Comparison of ENCODE assay signal across 21 cellular contexts in genomic region chr7:29556405-29557195, GRCh38. TPM values are rescaled to one million over a fixed set of nuclear protein-coding genes. Genes with fewer than 3 reads are reported as not detected.
A peak's percentile ranks its signal among the peaks of the same experiment; 100 is the strongest.
DNase-seq lines count a peak whose midpoint lies in the region; ATAC-seq and TF ChIP-seq lines count a peak whose summit lies in the region.
"Had no signal": no experiment of that assay in that cellular context is flagged by ENCODE, and none has a peak within 500 bp of the region (broad histone marks: within the 10 kb centered on the region; RNA-seq: fewer than 3 reads in every experiment).

No MANE protein-coding gene starts in this region.

- no peaks in the 10 kb centered on the region for H3K27me3 ChIP-seq in SK-N-SH (ENCODE audit: insufficient read depth)
- H3K27me3 ChIP-seq in Loucy (ENCODE audit: insufficient read depth, low read length, poor library complexity, severe bottlenecking), result no peaks in the 10 kb centered on the region
- H3K27me3 ChIP-seq in brain microvascular endothelial cell (replicated peaks), result no peaks in the 10 kb centered on the region
- H3K27me3 ChIP-seq: tibial nerve had no signal

- H3K9me3 ChIP-seq in SK-N-SH (no peaks in the 10 kb centered on the region), Loucy (ENCODE audit: insufficient read depth, low read depth, low read length) (no peaks in the 10 kb centered on the region)
- H3K9me3 ChIP-seq: gastrocnemius medialis, tibial nerve had no signal

- POLR2A ChIA-PET in SK-N-SH (lab: Yijun Ruan, JAX), result no interaction called here

- H3K9me2 ChIP-seq in SK-N-SH (no peaks in the 10 kb centered on the region), Loucy (replicated peaks; ENCODE audit: low read depth, low read length) (no peaks in the 10 kb centered on the region)

- H3K4me2 ChIP-seq in SK-N-SH (no peak overlapping the region), Loucy (ENCODE audit: low read depth, low read length, poor library complexity, severe bottlenecking) (no peak overlapping the region)

- no peak for TF ChIP-seq RAD21 in SK-N-SH (IDR thresholded peaks at IDR 0.05; ENCODE audit: low read length)

- TF ChIP-seq EP300 in SK-N-SH (IDR thresholded peaks at IDR 0.05; ENCODE audit: borderline replicate concordance in 1 of 2, low read depth in 1 of 2, low read length in 1 of 2), result no peak

- H4K20me1 ChIP-seq in SK-N-SH (ENCODE audit: insufficient read depth) (no peaks in the 10 kb centered on the region), Loucy (ENCODE audit: insufficient read depth, low read length, poor library complexity, severe bottlenecking) (no peaks in the 10 kb centered on the region)

- H3K36me3 ChIP-seq in SK-N-SH (replicated peaks in 1 of 2; ENCODE audit: control insufficient read depth in 1 of 2, insufficient read depth in 2 of 2, low read length in 1 of 2), result no peaks in the 10 kb centered on the region
- no peaks in the 10 kb centered on the region for H3K36me3 ChIP-seq in Loucy (ENCODE audit: insufficient read depth, low read length)
- H3K36me3 ChIP-seq in brain microvascular endothelial cell (replicated peaks), result no peaks in the 10 kb centered on the region
- H3K36me3 ChIP-seq: gastrocnemius medialis, tibial nerve had no signal

- H2AFZ ChIP-seq in SK-N-SH (ENCODE audit: low read depth), result no peak overlapping the region
- H2AFZ ChIP-seq in Loucy (ENCODE audit: low read length), result no peak overlapping the region

- ATAC-seq in SK-N-SH treated with all-trans-retinoic acid at 6 μM for 48 hours (no peak), GM19395 (IDR thresholded peaks at IDR 0.05; ENCODE audit: unreplicated experiment) (no peak), GM18498 (IDR thresholded peaks at IDR 0.05; ENCODE audit: unreplicated experiment) (no peak)
- ATAC-seq: gastrocnemius medialis; left cardiac atrium; naive thymus-derived CD8-positive, alpha-beta T cell; stimulated activated naive CD8-positive, alpha-beta T cell treated with anti-CD3 and anti-CD28 coated beads, Interleukin-15, Interleukin-2, amounts not matched to agents 100 U/mL and 50 U/mL, for 24 hours had no signal

- DNase-seq in SK-N-SH, result no peak
- DNase-seq in brain microvascular endothelial cell, result no peak
- no peak for DNase-seq in iPS-NIHi7 (ENCODE audit: extremely low spot score)
- no peak for DNase-seq in NCI-H510A treated with DMSO at 0.1 percent for 48 hours (lab: John Stamatoyannopoulos, UW)
- DNase-seq: C1 segment of cervical spinal cord; gastrocnemius medialis; left cardiac atrium; mesenchymal stem cell; naive thymus-derived CD8-positive, alpha-beta T cell; NCI-H1436 treated with DMSO at 0.1 percent for 48 hours; NCI-H748 treated with DMSO at 0.1 percent for 48 hours; posterior cingulate gyrus; stimulated activated CD4-positive, alpha-beta T cell treated with anti-CD3 and anti-CD28 coated beads, Interleukin-1b, Interleukin-23, amount 100 ng/mL, for 48 hours; stimulated activated naive CD8-positive, alpha-beta T cell treated with anti-CD3 and anti-CD28 coated beads, Interleukin-15, Interleukin-2, amounts not matched to agents 100 U/mL and 50 U/mL, for 24 hours; T-helper 9 cell had no signal

- CTCF ChIA-PET in SK-N-SH (lab: Yijun Ruan, JAX), result interaction anchor here (1.5 kb wide), 1 partner anchor 367 kb away, joined by 3 read pairs; no protein-coding TSS in a partner anchor

- in situ Hi-C loops in brain microvascular endothelial cell (cut with HindIII; ENCODE audit: low pct_ligation_motif_present, low sequenced_read_pairs), result no loop called here

- TF ChIP-seq CTCF in SK-N-SH (IDR thresholded peaks at IDR 0.05), result peak; percentile 26; the same call in 1 of the 2 replicates
- TF ChIP-seq CTCF in Loucy (conservative IDR thresholded peaks at IDR 0.05; ENCODE audit: low read length), result peak; percentile 58
- TF ChIP-seq CTCF in brain microvascular endothelial cell (IDR thresholded peaks at IDR 0.05; ENCODE audit: low read depth, low read length, missing control alignments), result peak; percentile 9

- H3K4me1 ChIP-seq in SK-N-SH (ENCODE audit: control insufficient read depth in 1 of 2, insufficient read depth in 2 of 2, low read depth in 1 of 2, low read length in 1 of 2) (no peaks in the 10 kb centered on the region; a peak in 1 of 4 replicates), Loucy (ENCODE audit: insufficient read depth, low read length, poor library complexity, severe bottlenecking) (peaks cover 10% of the 10 kb centered on the region)
- H3K4me1 ChIP-seq: gastrocnemius medialis, tibial nerve had no signal

- H3K79me2 ChIP-seq in SK-N-SH (ENCODE audit: insufficient read depth) (no peaks in the 10 kb centered on the region), Loucy (ENCODE audit: insufficient read depth, low read length) (no peaks in the 10 kb centered on the region)

- H3K9ac ChIP-seq in SK-N-SH, result no peak overlapping the region
- H3K9ac ChIP-seq in Loucy (ENCODE audit: low read depth, low read length, poor library complexity, severe bottlenecking), result no peak overlapping the region

- H3K27ac ChIP-seq in SK-N-SH (ENCODE audit: low read depth in 2 of 2, low read length in 1 of 2) (no peak overlapping the region), brain microvascular endothelial cell (no peak overlapping the region)
- H3K27ac ChIP-seq: gastrocnemius medialis, SK-N-MC, tibial nerve had no signal

- H3F3A ChIP-seq in SK-N-SH (replicated peaks; ENCODE audit: insufficient read depth) (no peaks in the 10 kb centered on the region), Loucy (ENCODE audit: low read depth) (no peaks in the 10 kb centered on the region)

- H3K4me3 ChIP-seq in SK-N-SH (ENCODE audit: low read depth in 2 of 2, low read length in 1 of 2) (no peak overlapping the region), Loucy (ENCODE audit: low read length, poor library complexity, severe bottlenecking) (no peak overlapping the region), brain microvascular endothelial cell (ENCODE audit: low read depth, low read length) (no peak overlapping the region)
- H3K4me3 ChIP-seq: gastrocnemius medialis, SK-N-MC, tibial nerve had no signal

- 71% methylated on average over 9 of the region's 9 CpGs for WGBS in SK-N-SH (ENCODE audit: low lambda C conversion rate)

TF ChIP-seq in SK-N-SH, 30 proteins besides CTCF, POLR2A, EP300 and RAD21 (continues in another document):
- TF ChIP-seq ELF1 (IDR thresholded peaks at IDR 0.05) (no peak), USF1 (IDR thresholded peaks at IDR 0.05; ENCODE audit: borderline replicate concordance, low read depth) (no peak), EZH2phosphoT487 (IDR thresholded peaks at IDR 0.05; ENCODE audit: borderline replicate concordance, low read depth) (no peak), FOXM1 (IDR thresholded peaks at IDR 0.05; ENCODE audit: low read depth) (no peak), MEF2A (IDR thresholded peaks at IDR 0.05; ENCODE audit: borderline replicate concordance, low read depth) (no peak), MXI1 (IDR thresholded peaks at IDR 0.05; ENCODE audit: low read depth, low read length) (no peak), RFX5 (IDR thresholded peaks at IDR 0.05; ENCODE audit: low read length) (no peak), FOSL2 (IDR thresholded peaks at IDR 0.05; ENCODE audit: borderline replicate concordance, low read depth) (no peak), SMC3 (IDR thresholded peaks at IDR 0.05; ENCODE audit: low read depth, low read length) (no peak), CHD2 (IDR thresholded peaks at IDR 0.05; ENCODE audit: low read length, partially characterized antibody) (no peak)

TF ChIP-seq in SK-N-SH treated with all-trans-retinoic acid at 6 μM for 48 hours, 23 proteins besides CTCF, POLR2A, EP300 and RAD21 (continues in another document):
- TF ChIP-seq ZFP30 (CRISPR knock-in tag; IDR thresholded peaks at IDR 0.05) (no peak), SNAI2 (CRISPR knock-in tag; IDR thresholded peaks at IDR 0.05) (no peak), TCF4 (CRISPR knock-in tag; IDR thresholded peaks at IDR 0.05; ENCODE audit: borderline replicate concordance) (no peak), RARB (CRISPR knock-in tag; IDR thresholded peaks at IDR 0.05) (no peak), ZNF8 (CRISPR knock-in tag; IDR thresholded peaks at IDR 0.05) (no peak), PPARA (CRISPR knock-in tag; IDR thresholded peaks at IDR 0.05; ENCODE audit: borderline replicate concordance) (no peak), ESRRG (CRISPR knock-in tag; IDR thresholded peaks at IDR 0.05) (no peak), ISL1 (CRISPR knock-in tag; IDR thresholded peaks at IDR 0.05) (no peak), POU6F1 (CRISPR knock-in tag; IDR thresholded peaks at IDR 0.05; ENCODE audit: borderline replicate concordance, low read depth) (no peak), ZNF70 (CRISPR knock-in tag; IDR thresholded peaks at IDR 0.05) (no peak), CSRNP3 (CRISPR knock-in tag; IDR thresholded peaks at IDR 0.05) (no peak), TOX (CRISPR knock-in tag; IDR thresholded peaks at IDR 0.05; ENCODE audit: borderline replicate concordance) (no peak), GLIS3 (CRISPR knock-in tag; IDR thresholded peaks at IDR 0.05) (no peak), ZC3H10 (CRISPR knock-in tag; IDR thresholded peaks at IDR 0.05) (no peak), CSDC2 (CRISPR knock-in tag; IDR thresholded peaks at IDR 0.05) (no peak)

RNA-seq across cellular contexts. Expression of gene PRR15, which starts 7.0 kb away (rescaled TPM):
- 0.36 and 0.49 TPM in 2 replicates for polyA plus RNA-seq in SK-N-SH (2012; rRNA removed)
- polyA plus RNA-seq in SK-N-SH (2012; cell fraction: cytosol; rRNA removed), result 0.39 and 0.60 TPM in 2 replicates
- 0.41 and 0.58 TPM in 2 replicates for polyA plus RNA-seq in SK-N-SH (2012; cell fraction: nucleus; rRNA removed)
- polyA plus RNA-seq: naive thymus-derived CD8-positive, alpha-beta T cell had no signal
